ENCODE assay signal across 1 cellular context in genomic region chr11:12702999-12703453, GRCh38.
TF ChIP-seq lines count a peak whose summit lies in the region.

No MANE protein-coding gene starts in this region.

TF ChIP-seq in GM23338, 12 proteins besides CTCF, POLR2A, EP300 and RAD21 (continued from another document):
- TF ChIP-seq, protein P1, sequence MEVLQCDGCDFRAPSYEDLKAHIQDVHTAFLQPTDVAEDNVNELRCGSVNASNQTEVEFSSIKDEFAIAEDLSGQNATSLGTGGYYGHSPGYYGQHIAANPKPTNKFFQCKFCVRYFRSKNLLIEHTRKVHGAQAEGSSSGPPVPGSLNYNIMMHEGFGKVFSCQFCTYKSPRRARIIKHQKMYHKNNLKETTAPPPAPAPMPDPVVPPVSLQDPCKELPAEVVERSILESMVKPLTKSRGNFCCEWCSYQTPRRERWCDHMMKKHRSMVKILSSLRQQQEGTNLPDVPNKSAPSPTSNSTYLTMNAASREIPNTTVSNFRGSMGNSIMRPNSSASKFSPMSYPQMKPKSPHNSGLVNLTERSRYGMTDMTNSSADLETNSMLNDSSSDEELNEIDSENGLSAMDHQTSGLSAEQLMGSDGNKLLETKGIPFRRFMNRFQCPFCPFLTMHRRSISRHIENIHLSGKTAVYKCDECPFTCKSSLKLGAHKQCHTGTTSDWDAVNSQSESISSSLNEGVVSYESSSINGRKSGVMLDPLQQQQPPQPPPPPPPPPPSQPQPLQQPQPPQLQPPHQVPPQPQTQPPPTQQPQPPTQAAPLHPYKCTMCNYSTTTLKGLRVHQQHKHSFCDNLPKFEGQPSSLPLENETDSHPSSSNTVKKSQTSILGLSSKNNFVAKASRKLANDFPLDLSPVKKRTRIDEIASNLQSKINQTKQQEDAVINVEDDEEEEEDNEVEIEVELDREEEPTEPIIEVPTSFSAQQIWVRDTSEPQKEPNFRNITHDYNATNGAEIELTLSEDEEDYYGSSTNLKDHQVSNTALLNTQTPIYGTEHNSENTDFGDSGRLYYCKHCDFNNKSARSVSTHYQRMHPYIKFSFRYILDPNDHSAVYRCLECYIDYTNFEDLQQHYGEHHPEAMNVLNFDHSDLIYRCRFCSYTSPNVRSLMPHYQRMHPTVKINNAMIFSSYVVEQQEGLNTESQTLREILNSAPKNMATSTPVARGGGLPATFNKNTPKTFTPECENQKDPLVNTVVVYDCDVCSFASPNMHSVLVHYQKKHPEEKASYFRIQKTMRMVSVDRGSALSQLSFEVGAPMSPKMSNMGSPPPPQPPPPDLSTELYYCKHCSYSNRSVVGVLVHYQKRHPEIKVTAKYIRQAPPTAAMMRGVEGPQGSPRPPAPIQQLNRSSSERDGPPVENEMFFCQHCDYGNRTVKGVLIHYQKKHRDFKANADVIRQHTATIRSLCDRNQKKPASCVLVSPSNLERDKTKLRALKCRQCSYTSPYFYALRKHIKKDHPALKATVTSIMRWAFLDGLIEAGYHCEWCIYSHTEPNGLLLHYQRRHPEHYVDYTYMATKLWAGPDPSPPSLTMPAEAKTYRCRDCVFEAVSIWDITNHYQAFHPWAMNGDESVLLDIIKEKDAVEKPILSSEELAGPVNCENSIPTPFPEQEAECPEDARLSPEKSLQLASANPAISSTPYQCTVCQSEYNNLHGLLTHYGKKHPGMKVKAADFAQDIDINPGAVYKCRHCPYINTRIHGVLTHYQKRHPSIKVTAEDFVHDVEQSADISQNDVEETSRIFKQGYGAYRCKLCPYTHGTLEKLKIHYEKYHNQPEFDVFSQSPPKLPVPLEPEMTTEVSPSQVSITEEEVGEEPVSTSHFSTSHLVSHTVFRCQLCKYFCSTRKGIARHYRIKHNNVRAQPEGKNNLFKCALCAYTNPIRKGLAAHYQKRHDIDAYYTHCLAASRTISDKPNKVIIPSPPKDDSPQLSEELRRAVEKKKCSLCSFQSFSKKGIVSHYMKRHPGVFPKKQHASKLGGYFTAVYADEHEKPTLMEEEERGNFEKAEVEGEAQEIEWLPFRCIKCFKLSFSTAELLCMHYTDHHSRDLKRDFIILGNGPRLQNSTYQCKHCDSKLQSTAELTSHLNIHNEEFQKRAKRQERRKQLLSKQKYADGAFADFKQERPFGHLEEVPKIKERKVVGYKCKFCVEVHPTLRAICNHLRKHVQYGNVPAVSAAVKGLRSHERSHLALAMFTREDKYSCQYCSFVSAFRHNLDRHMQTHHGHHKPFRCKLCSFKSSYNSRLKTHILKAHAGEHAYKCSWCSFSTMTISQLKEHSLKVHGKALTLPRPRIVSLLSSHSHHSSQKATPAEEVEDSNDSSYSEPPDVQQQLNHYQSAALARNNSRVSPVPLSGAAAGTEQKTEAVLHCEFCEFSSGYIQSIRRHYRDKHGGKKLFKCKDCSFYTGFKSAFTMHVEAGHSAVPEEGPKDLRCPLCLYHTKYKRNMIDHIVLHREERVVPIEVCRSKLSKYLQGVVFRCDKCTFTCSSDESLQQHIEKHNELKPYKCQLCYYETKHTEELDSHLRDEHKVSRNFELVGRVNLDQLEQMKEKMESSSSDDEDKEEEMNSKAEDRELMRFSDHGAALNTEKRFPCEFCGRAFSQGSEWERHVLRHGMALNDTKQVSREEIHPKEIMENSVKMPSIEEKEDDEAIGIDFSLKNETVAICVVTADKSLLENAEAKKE (CRISPR knock-in tag; IDR thresholded peaks at IDR 0.05) = no peak
- TF ChIP-seq NANOG (IDR thresholded peaks at IDR 0.05; ENCODE audit: borderline replicate concordance) (no peak), ZNF114 (CRISPR knock-in tag; IDR thresholded peaks at IDR 0.05) (no peak), STAT1 (IDR thresholded peaks at IDR 0.05; ENCODE audit: unreplicated experiment) (no peak), EZH2 (IDR thresholded peaks at IDR 0.05; ENCODE audit: low read depth, unreplicated experiment) (no peak), POLR2AphosphoS5 (IDR thresholded peaks at IDR 0.05; ENCODE audit: low read depth) (no peak)
- TF ChIP-seq, protein P2, sequence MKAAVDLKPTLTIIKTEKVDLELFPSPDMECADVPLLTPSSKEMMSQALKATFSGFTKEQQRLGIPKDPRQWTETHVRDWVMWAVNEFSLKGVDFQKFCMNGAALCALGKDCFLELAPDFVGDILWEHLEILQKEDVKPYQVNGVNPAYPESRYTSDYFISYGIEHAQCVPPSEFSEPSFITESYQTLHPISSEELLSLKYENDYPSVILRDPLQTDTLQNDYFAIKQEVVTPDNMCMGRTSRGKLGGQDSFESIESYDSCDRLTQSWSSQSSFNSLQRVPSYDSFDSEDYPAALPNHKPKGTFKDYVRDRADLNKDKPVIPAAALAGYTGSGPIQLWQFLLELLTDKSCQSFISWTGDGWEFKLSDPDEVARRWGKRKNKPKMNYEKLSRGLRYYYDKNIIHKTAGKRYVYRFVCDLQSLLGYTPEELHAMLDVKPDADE (IDR thresholded peaks at IDR 0.05) = no peak
